ENCODE assay signal across 8 cellular contexts in the genomic region with DNA sequence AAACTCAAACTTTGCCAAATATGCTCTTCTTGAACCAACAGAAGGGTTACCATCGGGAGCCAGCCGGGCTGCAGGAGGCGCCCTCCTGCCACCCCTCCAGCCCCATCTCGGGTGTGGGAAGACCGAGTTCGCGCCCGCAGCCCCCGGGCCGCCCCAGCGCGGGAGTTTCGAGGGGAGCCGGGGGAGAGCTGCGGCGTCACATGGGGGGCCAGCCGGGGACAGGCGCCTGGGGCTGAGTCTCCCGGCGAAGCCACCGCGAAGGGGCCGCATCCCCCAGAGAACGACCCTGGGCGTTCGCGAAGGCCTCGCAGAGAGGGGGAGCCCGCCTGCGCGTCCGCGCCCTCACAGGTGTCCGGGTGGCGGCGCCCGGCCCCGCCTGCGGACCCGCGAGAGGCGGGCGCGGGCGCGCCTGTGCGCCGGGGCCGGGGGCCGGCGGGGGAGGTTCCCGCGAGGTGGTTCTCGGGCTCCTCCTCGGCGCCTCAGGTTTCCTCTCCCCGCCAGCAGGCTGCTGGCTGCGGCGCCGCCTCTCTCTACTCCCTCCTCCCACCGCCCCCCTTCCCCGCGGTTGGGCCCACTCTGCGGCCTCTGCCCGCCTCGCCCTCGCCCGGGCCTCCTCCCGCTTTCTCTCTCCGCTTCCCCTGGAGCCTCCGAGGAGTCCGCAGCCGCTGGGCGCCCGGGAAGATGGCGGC. TPM values are rescaled to one million over a fixed set of nuclear protein-coding genes. Genes with fewer than 3 reads are reported as not detected.
DNase-seq lines count a peak whose midpoint lies in the region; ATAC-seq and TF ChIP-seq lines count a peak whose summit lies in the region.

A gene with protein sequence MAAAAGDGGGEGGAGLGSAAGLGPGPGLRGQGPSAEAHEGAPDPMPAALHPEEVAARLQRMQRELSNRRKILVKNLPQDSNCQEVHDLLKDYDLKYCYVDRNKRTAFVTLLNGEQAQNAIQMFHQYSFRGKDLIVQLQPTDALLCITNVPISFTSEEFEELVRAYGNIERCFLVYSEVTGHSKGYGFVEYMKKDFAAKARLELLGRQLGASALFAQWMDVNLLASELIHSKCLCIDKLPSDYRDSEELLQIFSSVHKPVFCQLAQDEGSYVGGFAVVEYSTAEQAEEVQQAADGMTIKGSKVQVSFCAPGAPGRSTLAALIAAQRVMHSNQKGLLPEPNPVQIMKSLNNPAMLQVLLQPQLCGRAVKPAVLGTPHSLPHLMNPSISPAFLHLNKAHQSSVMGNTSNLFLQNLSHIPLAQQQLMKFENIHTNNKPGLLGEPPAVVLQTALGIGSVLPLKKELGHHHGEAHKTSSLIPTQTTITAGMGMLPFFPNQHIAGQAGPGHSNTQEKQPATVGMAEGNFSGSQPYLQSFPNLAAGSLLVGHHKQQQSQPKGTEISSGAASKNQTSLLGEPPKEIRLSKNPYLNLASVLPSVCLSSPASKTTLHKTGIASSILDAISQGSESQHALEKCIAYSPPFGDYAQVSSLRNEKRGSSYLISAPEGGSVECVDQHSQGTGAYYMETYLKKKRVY (plus strand): TSS at position 584 of the 689 bp plus-strand sequence. CDS start 98 bp downstream, at position 682.

- intact Hi-C loops in adrenal gland (cut with DNase I) = loop anchor here (10.0 kb wide), 1 partner anchor 80 kb away; no protein-coding TSS in a partner anchor
- intact Hi-C loops in left cardiac atrium (cut with DNase I) = loop anchor here (5.0 to 10.0 kb wide), 2 partner anchors 80 to 83 kb away; no protein-coding TSS in a partner anchor
- intact Hi-C loops in posterior vena cava (cut with DNase I) = no loop called here
- intact Hi-C loops in aorta (cut with DNase I) = loop anchor here (5.0 to 10.0 kb wide), 4 partner anchors 52 to 83 kb away; no protein-coding TSS in a partner anchor

- H3K4me2 ChIP-seq in SU-DHL-6 (ENCODE audit: low read depth, low read length, poor library complexity, severe bottlenecking) = peak within 1 kb of the TSS; percentile 56

- H3K9me3 ChIP-seq in SU-DHL-6 (ENCODE audit: insufficient read depth, low read length) = no peaks in the 10 kb centered on the region
- no peaks in the 10 kb centered on the region for H3K9me3 ChIP-seq in adrenal gland (replicated peaks in 1 of 3)
- H3K9me3 ChIP-seq in aorta (ENCODE audit: control insufficient read depth, low read length) = no peaks in the 10 kb centered on the region

- H3F3A ChIP-seq in SU-DHL-6 (ENCODE audit: insufficient read depth) = no peaks in the 10 kb centered on the region

- H4K20me1 ChIP-seq in SU-DHL-6 (ENCODE audit: low read depth, low read length) = no peaks in the 10 kb centered on the region

- H3K9me2 ChIP-seq in SU-DHL-6 (replicated peaks; ENCODE audit: insufficient read depth, low read length) = no peaks in the 10 kb centered on the region

- H3K79me2 ChIP-seq in SU-DHL-6 (ENCODE audit: insufficient read depth, low read length) = no peaks in the 10 kb centered on the region

- ATAC-seq in GM19351 (IDR thresholded peaks at IDR 0.05; ENCODE audit: unreplicated experiment) = peak; percentile 69
- ATAC-seq in left cardiac atrium = peak; percentile 91 to 92
- peak; percentile 84 for ATAC-seq in aorta (ENCODE audit: low FRiP score)

- H3K27me3 ChIP-seq in SU-DHL-6 (ENCODE audit: low read length) = no peaks in the 10 kb centered on the region
- no peaks in the 10 kb centered on the region for H3K27me3 ChIP-seq in adrenal gland
- no peaks in the 10 kb centered on the region for H3K27me3 ChIP-seq in aorta (ENCODE audit: control insufficient read depth in 1 of 2, insufficient read depth in 2 of 2, low read length in 1 of 2)

- peak; percentile 40 for TF ChIP-seq CTCF in SU-DHL-6 (IDR thresholded peaks at IDR 0.05; ENCODE audit: insufficient read depth, low read length, poor library complexity, severe bottlenecking)
- TF ChIP-seq CTCF in adrenal gland (IDR thresholded peaks at IDR 0.05) = peak in 5 of 6 experiments; percentile 23 to 45 (median 34)

- H3K36me3 ChIP-seq in SU-DHL-6 (ENCODE audit: low read length) (no peaks in the 10 kb centered on the region), adrenal gland (replicated peaks in 1 of 2) (no peaks in the 10 kb centered on the region), aorta (ENCODE audit: control insufficient read depth in 1 of 2, insufficient read depth in 2 of 2, low read length in 1 of 2) (no peaks in the 10 kb centered on the region)

- DNase-seq in Ammon's horn (ENCODE audit: low spot score) (peak; percentile 42), M059J (ENCODE audit: low read depth) (peak; percentile 60), adrenal gland (peak; percentile 75 to 82 (median 79)), left cardiac atrium (peak; percentile 81), posterior vena cava (ENCODE audit: low spot score) (peak; percentile 86), aorta (peak; percentile 84 to 90)

- 0 to 1% (median 0%) methylated on average over 4 to 76 of the region's 76 CpGs for WGBS in adrenal gland, 4 donors
- 0 to 1% methylated on average over 51 to 76 of the region's 76 CpGs for WGBS in aorta, 2 donors

- H2AFZ ChIP-seq in SU-DHL-6 (ENCODE audit: low read depth, low read length, severe bottlenecking) = peak within 1 kb of the TSS; percentile 48

- TF ChIP-seq POLR2A in adrenal gland (IDR thresholded peaks at IDR 0.05) = peak in 1 of 2 donors; percentile 38

- H3K9ac ChIP-seq in SU-DHL-6 (ENCODE audit: low read length) = peak within 1 kb of the TSS; percentile 44; the same call in 1 of the 2 replicates

- H3K27ac ChIP-seq in SU-DHL-6 (ENCODE audit: low read depth, low read length) = no peak within 1 kb of the TSS
- peak within 1 kb of the TSS; percentile 46 to 86 (median 77) for H3K27ac ChIP-seq in adrenal gland
- H3K27ac ChIP-seq in aorta (ENCODE audit: low read depth in 1 of 2, low read length in 2 of 2) = peak within 1 kb of the TSS; percentile 57 to 75

- H3K4me3 ChIP-seq in SU-DHL-6 (ENCODE audit: insufficient read depth, low read length, poor library complexity, severe bottlenecking) (peak within 1 kb of the TSS; percentile 23), adrenal gland (peak within 1 kb of the TSS; percentile 57 to 97 (median 80)), aorta (ENCODE audit: low read length in 2 of 2) (peak within 1 kb of the TSS; percentile 87 to 89)

- H3K4me1 ChIP-seq in adrenal gland (replicated peaks in 1 of 2) = peaks cover 9 to 33% of the 10 kb centered on the region in 2 donors
- peaks cover 0 to 9% of the 10 kb centered on the region in 2 donors for H3K4me1 ChIP-seq in aorta (ENCODE audit: control insufficient read depth in 1 of 2, insufficient read depth in 2 of 2, low read length in 2 of 2)

RNA-seq across cellular contexts. Expression of the gene that starts here (rescaled TPM):
- total RNA-seq in M059J (2014; rRNA removed; shearing (Covaris generic)) = 2.3 and 2.4 TPM in 2 replicates
- total RNA-seq in adrenal gland (10 to 100 TPM in 7 of 8 donors, 1 to 10 TPM in 1; 8.8 to 19.0 (median 13.8) TPM), left cardiac atrium (10 to 100 TPM; 16.3 to 21.0 TPM), posterior vena cava (10 to 100 TPM in 1 of 2 donors, 1 to 10 TPM in 1; 8.8 to 11.5 TPM), aorta (10 to 100 TPM; 18.2 to 22.5 TPM)
- polyA plus RNA-seq in adrenal gland (10 to 100 TPM in 2 of 3 donors, 1 to 10 TPM in 1; 7.1 to 18.2 (median 12.4) TPM), aorta (10 to 100 TPM in 1 of 2 donors, 1 to 10 TPM in 1; 8.1 to 16.8 TPM)

Comparison
In these comparisons a context has a peak if more than half of its experiments do, and no peak if none do; other contexts are left out.
1. H3K4me3 ChIP-seq: peak in every context shown above with its lines; median percentile 88 in aorta; 80 in adrenal gland; 23 in SU-DHL-6.
2. intact Hi-C loops: an anchor here in adrenal gland (10.0 kb wide), left cardiac atrium (5.0 to 10.0 kb wide) and aorta (5.0 to 10.0 kb wide); none called in posterior vena cava.